In the genomic region with DNA sequence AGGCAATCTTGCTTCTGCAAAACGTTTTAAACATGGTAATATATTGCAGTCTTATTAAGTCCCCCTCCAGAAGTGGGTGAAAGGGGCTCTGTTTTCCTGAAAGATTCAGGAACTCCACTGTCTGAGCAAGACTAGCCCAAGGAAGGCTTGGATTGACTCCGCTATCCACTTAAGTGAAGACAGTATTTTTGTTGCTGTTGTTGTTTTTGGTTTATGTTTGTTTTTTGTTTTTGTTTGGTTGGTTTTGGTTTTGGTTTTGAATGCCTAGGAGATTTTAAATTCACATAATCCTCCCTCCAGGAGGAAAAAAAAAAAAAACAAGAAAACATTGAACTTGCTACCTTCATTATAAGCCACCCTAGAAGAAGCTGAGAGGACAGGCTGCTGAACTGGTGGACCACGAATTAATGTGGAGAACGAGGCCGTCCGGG, we compare ENCODE assay signal across 10 cellular contexts. TPM values are rescaled to one million over a fixed set of nuclear protein-coding genes. Genes with fewer than 3 reads are reported as not detected.
A peak's percentile ranks its signal among the peaks of the same experiment; 100 is the strongest.
DNase-seq lines count a peak whose midpoint lies in the region; ATAC-seq and TF ChIP-seq lines count a peak whose summit lies in the region.
"Had no signal": no experiment of that assay in that cellular context is flagged by ENCODE, and none has a peak within 500 bp of the region (broad histone marks: within the 10 kb centered on the region; RNA-seq: fewer than 3 reads in every experiment).

No MANE protein-coding gene starts in this region.

- no peak for DNase-seq in SK-N-SH
- no peak for DNase-seq in ascending aorta (ENCODE audit: low spot score in 2 of 2)
- DNase-seq in left lung: no peak
- no peak for DNase-seq in amygdala (lab: John Stamatoyannopoulos, UW)
- no peak for DNase-seq in cerebellum (ENCODE audit: low spot score)
- no peak for DNase-seq in LoVo (ENCODE audit: low spot score)
- DNase-seq: 8988T had no signal

- H3K9me3 ChIP-seq in SK-N-SH (no peaks in the 10 kb centered on the region), ascending aorta (no peaks in the 10 kb centered on the region), left lung (no peaks in the 10 kb centered on the region), stomach smooth muscle (ENCODE audit: control insufficient read depth in 2 of 2, low read length in 2 of 2) (no peaks in the 10 kb centered on the region)

- WGBS in SK-N-SH (ENCODE audit: low lambda C conversion rate): 89% methylated on average over 6 of the region's 6 CpGs

- H3F3A ChIP-seq in SK-N-SH (replicated peaks; ENCODE audit: insufficient read depth): no peaks in the 10 kb centered on the region

- H3K27me3 ChIP-seq in SK-N-SH (ENCODE audit: insufficient read depth): no peaks in the 10 kb centered on the region
- no peaks in the 10 kb centered on the region for H3K27me3 ChIP-seq in ascending aorta
- H3K27me3 ChIP-seq in left lung: peaks cover 0 to 72% of the 10 kb centered on the region in 2 donors
- no peaks in the 10 kb centered on the region for H3K27me3 ChIP-seq in stomach smooth muscle (ENCODE audit: control insufficient read depth in 1 of 2, insufficient read depth in 2 of 2, low read length in 2 of 2)

- H3K4me3 ChIP-seq in SK-N-SH (ENCODE audit: low read depth in 2 of 2, low read length in 1 of 2) (no peak overlapping the region; a peak in 1 of 4 replicates), ascending aorta (peak overlapping the region; percentile 58 to 72), left lung (peak overlapping the region; percentile 26 to 40), stomach smooth muscle (ENCODE audit: low read length in 2 of 2) (peak overlapping the region in 1 of 2 donors; percentile 81)

- TF ChIP-seq EP300 in SK-N-SH (IDR thresholded peaks at IDR 0.05; ENCODE audit: borderline replicate concordance in 1 of 2, low read depth in 1 of 2, low read length in 1 of 2): no peak

- H3K4me2 ChIP-seq in SK-N-SH: no peak overlapping the region

- ATAC-seq in SK-N-SH treated with all-trans-retinoic acid at 6 μM for 48 hours (no peak), left lung (no peak)
- ATAC-seq: esophagus mucosa had no signal

- peaks cover under 1 to 14% of the 10 kb centered on the region in 2 experiments; a peak in 3 of 4 replicates for H3K4me1 ChIP-seq in SK-N-SH (ENCODE audit: control insufficient read depth in 1 of 2, insufficient read depth in 2 of 2, low read depth in 1 of 2, low read length in 1 of 2)
- peaks cover 6 to 31% of the 10 kb centered on the region in 2 donors for H3K4me1 ChIP-seq in ascending aorta
- peaks cover 20 to 64% of the 10 kb centered on the region in 2 donors for H3K4me1 ChIP-seq in left lung
- H3K4me1 ChIP-seq in stomach smooth muscle (ENCODE audit: control insufficient read depth, insufficient read depth, low read length): peaks cover 32% of the 10 kb centered on the region

- 0 out of 2 replicates have a peak overlapping the region, but pooled peaks have one; percentile 64 for H2AFZ ChIP-seq in SK-N-SH (ENCODE audit: low read depth)

- no peak overlapping the region for H3K27ac ChIP-seq in SK-N-SH (ENCODE audit: low read depth in 2 of 2, low read length in 1 of 2)
- peak overlapping the region; percentile 97 to 98 for H3K27ac ChIP-seq in ascending aorta
- H3K27ac ChIP-seq in left lung: peak overlapping the region in 1 of 2 donors; percentile 52
- H3K27ac ChIP-seq in stomach smooth muscle (ENCODE audit: low read length): peak overlapping the region; percentile 90

- TF ChIP-seq CTCF in SK-N-SH (IDR thresholded peaks at IDR 0.05): no peak
- no peak for TF ChIP-seq CTCF in ascending aorta (IDR thresholded peaks at IDR 0.05)
- TF ChIP-seq CTCF in left lung (IDR thresholded peaks at IDR 0.05): no peak

- CTCF ChIA-PET in SK-N-SH (lab: Yijun Ruan, JAX): interaction anchor here (0.8 to 5.6 kb wide), 5 partner anchors 25 to 411 kb away, joined by 3 to 43 read pairs (median 5); no protein-coding TSS in a partner anchor

- H3K9ac ChIP-seq in SK-N-SH: no peak overlapping the region
- no peak overlapping the region for H3K9ac ChIP-seq in stomach smooth muscle (ENCODE audit: low read length in 2 of 2)

- no peaks in the 10 kb centered on the region for H4K20me1 ChIP-seq in SK-N-SH (ENCODE audit: insufficient read depth)

- no peaks in the 10 kb centered on the region for H3K9me2 ChIP-seq in SK-N-SH

- H3K36me3 ChIP-seq in SK-N-SH (replicated peaks in 1 of 2; ENCODE audit: control insufficient read depth in 1 of 2, insufficient read depth in 2 of 2, low read length in 1 of 2) (no peaks in the 10 kb centered on the region), ascending aorta (no peaks in the 10 kb centered on the region), left lung (no peaks in the 10 kb centered on the region), stomach smooth muscle (ENCODE audit: control insufficient read depth in 2 of 2, insufficient read depth in 2 of 2, low read length in 2 of 2) (no peaks in the 10 kb centered on the region)

- POLR2A ChIA-PET in SK-N-SH (lab: Yijun Ruan, JAX): interaction anchor here (1.2 kb wide), 1 partner anchor 24 kb away, joined by 3 read pairs; no protein-coding TSS in a partner anchor

- no peaks in the 10 kb centered on the region for H3K79me2 ChIP-seq in SK-N-SH (ENCODE audit: insufficient read depth)

- no peak for TF ChIP-seq RAD21 in SK-N-SH (IDR thresholded peaks at IDR 0.05; ENCODE audit: low read length)

- intact Hi-C loops in ascending aorta (cut with DNase I) (loop anchor here (5.0 to 10.0 kb wide), 6 partner anchors 84 to 799 kb away; partner anchors contain the start of gene TM2D1), left lung (cut with DNase I) (loop anchor here in 1 of 2 donors (10.0 kb wide), 2 partner anchors 282 to 402 kb away; no protein-coding TSS in a partner anchor)

TF ChIP-seq in SK-N-SH, 30 proteins besides CTCF, POLR2A, EP300 and RAD21 (continues in another document):
- TF ChIP-seq TCF12 (IDR thresholded peaks at IDR 0.05): no peak
- no peak for TF ChIP-seq GABPA (IDR thresholded peaks at IDR 0.05; ENCODE audit: low read depth)
- TF ChIP-seq RXRA (IDR thresholded peaks at IDR 0.05; ENCODE audit: borderline replicate concordance, low read depth): no peak
- TF ChIP-seq, protein P1, sequence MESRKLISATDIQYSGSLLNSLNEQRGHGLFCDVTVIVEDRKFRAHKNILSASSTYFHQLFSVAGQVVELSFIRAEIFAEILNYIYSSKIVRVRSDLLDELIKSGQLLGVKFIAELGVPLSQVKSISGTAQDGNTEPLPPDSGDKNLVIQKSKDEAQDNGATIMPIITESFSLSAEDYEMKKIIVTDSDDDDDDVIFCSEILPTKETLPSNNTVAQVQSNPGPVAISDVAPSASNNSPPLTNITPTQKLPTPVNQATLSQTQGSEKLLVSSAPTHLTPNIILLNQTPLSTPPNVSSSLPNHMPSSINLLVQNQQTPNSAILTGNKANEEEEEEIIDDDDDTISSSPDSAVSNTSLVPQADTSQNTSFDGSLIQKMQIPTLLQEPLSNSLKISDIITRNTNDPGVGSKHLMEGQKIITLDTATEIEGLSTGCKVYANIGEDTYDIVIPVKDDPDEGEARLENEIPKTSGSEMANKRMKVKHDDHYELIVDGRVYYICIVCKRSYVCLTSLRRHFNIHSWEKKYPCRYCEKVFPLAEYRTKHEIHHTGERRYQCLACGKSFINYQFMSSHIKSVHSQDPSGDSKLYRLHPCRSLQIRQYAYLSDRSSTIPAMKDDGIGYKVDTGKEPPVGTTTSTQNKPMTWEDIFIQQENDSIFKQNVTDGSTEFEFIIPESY (IDR thresholded peaks at IDR 0.05; ENCODE audit: borderline replicate concordance, low read depth): no peak
- no peak for TF ChIP-seq NFIC (IDR thresholded peaks at IDR 0.05; ENCODE audit: borderline replicate concordance)
- TF ChIP-seq RFX5 (IDR thresholded peaks at IDR 0.05; ENCODE audit: low read length): no peak
- TF ChIP-seq MXI1 (IDR thresholded peaks at IDR 0.05; ENCODE audit: low read depth, low read length): no peak
- no peak for TF ChIP-seq POLR2AphosphoS5 (IDR thresholded peaks at IDR 0.05; ENCODE audit: low read depth, low read length)
- no peak for TF ChIP-seq NRF1 (IDR thresholded peaks at IDR 0.05; ENCODE audit: low read depth, low read length)

TF ChIP-seq in SK-N-SH treated with all-trans-retinoic acid at 6 μM for 48 hours, 23 proteins besides CTCF, POLR2A, EP300 and RAD21:
- TF ChIP-seq GLIS3 (CRISPR knock-in tag; IDR thresholded peaks at IDR 0.05) (no peak), CSDC2 (CRISPR knock-in tag; IDR thresholded peaks at IDR 0.05) (no peak), PPARA (CRISPR knock-in tag; IDR thresholded peaks at IDR 0.05; ENCODE audit: borderline replicate concordance) (no peak)
TF ChIP-seq in SK-N-SH treated with all-trans-retinoic acid at 6 μM for 48 hours: peak in this region for 0.

RNA-seq across cellular contexts. Expression of gene NFIA, which starts 29.1 kb away (rescaled TPM):
- polyA plus RNA-seq in SK-N-SH (2012; rRNA removed): 3.3 and 4.1 TPM in 2 replicates
- 2.1 and 2.7 TPM in 2 replicates for polyA plus RNA-seq in SK-N-SH (2012; cell fraction: cytosol; rRNA removed)
- polyA plus RNA-seq in SK-N-SH (2012; cell fraction: nucleus; rRNA removed): 1.6 and 3.1 TPM in 2 replicates
- total RNA-seq in ascending aorta (52.0 TPM), left lung (10 to 100 TPM; 43.1 to 60.7 TPM), cerebellum (86.0 TPM)

Comparison
In these comparisons a context has a peak if more than half of its experiments do, and no peak if none do; other contexts are left out.
1. H3K27ac ChIP-seq: peak in ascending aorta (2 of 2) and stomach smooth muscle (single experiment); none in SK-N-SH (0 of 2).
2. H3K4me3 ChIP-seq: peak in ascending aorta (2 of 2) and left lung (2 of 2); none in SK-N-SH (0 of 2).